In genomic region chr9:33424492-33424891, GRCh38 we compare ENCODE assay signal across 5 cellular contexts. TPM values are rescaled to one million over a fixed set of nuclear protein-coding genes. Genes with fewer than 3 reads are reported as not detected.
"Had no signal": no experiment of that assay in that cellular context is flagged by ENCODE, and none has a peak within 500 bp of the region (broad histone marks: within the 10 kb centered on the region; RNA-seq: fewer than 3 reads in every experiment).

No MANE protein-coding gene starts in this region.

RNA-seq across cellular contexts. Expression of gene AQP7, which starts 22.1 kb away (rescaled TPM):
- total RNA-seq: LHCN-M2, MCF 10A, NCI-H460, RPMI7951, SK-MEL-5 had no signal

RNA-seq across cellular contexts. Expression of gene AQP3, which starts 22.9 kb away (rescaled TPM):
- total RNA-seq: SK-MEL-5 had no signal
